Comparison of ENCODE assay signal across 20 cellular contexts in genomic region chr22:32255726-32256125, GRCh38. TPM values are rescaled to one million over a fixed set of nuclear protein-coding genes. Genes with fewer than 3 reads are reported as not detected.
"Had no signal": no experiment of that assay in that cellular context is flagged by ENCODE, and none has a peak within 500 bp of the region (broad histone marks: within the 10 kb centered on the region; RNA-seq: fewer than 3 reads in every experiment).

No MANE protein-coding gene starts in this region.

- DNase-seq: activated CD4-positive, alpha-beta memory T cell treated with anti-CD3 and anti-CD28 coated beads, Interleukin-2, amount 10 ng/mL, durations not matched to agents 7 days and 5 days; activated naive CD8-positive, alpha-beta T cell treated with anti-CD3 and anti-CD28 coated beads, Interleukin-2, amount 10 ng/mL, durations not matched to agents 7 days and 5 days; anterior cingulate cortex; foreskin melanocyte; immature natural killer cell; left cardiac atrium; lower lobe of right lung; midbrain; stimulated activated CD4-positive, alpha-beta T cell treated with anti-CD3 and anti-CD28 coated beads, Interleukin-12 subunit alpha, Interleukin-12 subunit beta, amount 100 ng/mL, for 4 hours; T-helper 1 cell; tibial artery; uterus; WERI-Rb-1 had no signal

- H3K9me3 Mint-ChIP-seq: activated CD4-positive, alpha-beta memory T cell treated with anti-CD3 and anti-CD28 coated beads, Interleukin-2, amount 10 ng/mL, durations not matched to agents 7 days and 5 days; activated naive CD8-positive, alpha-beta T cell treated with anti-CD3 and anti-CD28 coated beads, Interleukin-2, amount 10 ng/mL, durations not matched to agents 7 days and 5 days; immature natural killer cell had no signal

- H3K27ac ChIP-seq: epithelial cell of prostate, lower lobe of right lung, neural progenitor cell, tibial artery, uterus, WERI-Rb-1 had no signal

- H3K4me3 ChIP-seq: lower lobe of right lung, neural progenitor cell, tibial artery, uterus had no signal

- H3K4me1 ChIP-seq: lower lobe of right lung, tibial artery, uterus had no signal

- H2AFZ ChIP-seq: neural progenitor cell had no signal

- H3K9ac ChIP-seq: neural progenitor cell had no signal

- H3K27me3 ChIP-seq: uterus had no signal

- H3K4me3 Mint-ChIP-seq: activated CD4-positive, alpha-beta memory T cell treated with anti-CD3 and anti-CD28 coated beads, Interleukin-2, amount 10 ng/mL, durations not matched to agents 7 days and 5 days; activated naive CD8-positive, alpha-beta T cell treated with anti-CD3 and anti-CD28 coated beads, Interleukin-2, amount 10 ng/mL, durations not matched to agents 7 days and 5 days; immature natural killer cell; neural progenitor cell; stimulated activated memory B cell treated with anti-CD40 and anti-IgM and Interleukin-4, amounts not matched to agents 10 μg/mL and 1 μg/mL and 100 μg/mL, for 72 hours had no signal

- H3K36me3 Mint-ChIP-seq: activated naive CD8-positive, alpha-beta T cell treated with anti-CD3 and anti-CD28 coated beads, Interleukin-2, amount 10 ng/mL, durations not matched to agents 7 days and 5 days; immature natural killer cell; neural progenitor cell; stimulated activated memory B cell treated with anti-CD40 and anti-IgM and Interleukin-4, amounts not matched to agents 10 μg/mL and 1 μg/mL and 100 μg/mL, for 72 hours had no signal

- H3K4me1 Mint-ChIP-seq: immature natural killer cell; neural progenitor cell; stimulated activated memory B cell treated with anti-CD40 and anti-IgM and Interleukin-4, amounts not matched to agents 10 μg/mL and 1 μg/mL and 100 μg/mL, for 72 hours had no signal

- H3K27ac Mint-ChIP-seq: activated CD4-positive, alpha-beta memory T cell treated with anti-CD3 and anti-CD28 coated beads, Interleukin-2, amount 10 ng/mL, durations not matched to agents 7 days and 5 days; activated naive CD8-positive, alpha-beta T cell treated with anti-CD3 and anti-CD28 coated beads, Interleukin-2, amount 10 ng/mL, durations not matched to agents 7 days and 5 days; immature natural killer cell; neural progenitor cell; stimulated activated memory B cell treated with anti-CD40 and anti-IgM and Interleukin-4, amounts not matched to agents 10 μg/mL and 1 μg/mL and 100 μg/mL, for 72 hours had no signal

- H3K36me3 ChIP-seq: lower lobe of right lung, neural progenitor cell, tibial artery, uterus, WERI-Rb-1 had no signal

- H3K9me3 ChIP-seq: lower lobe of right lung, tibial artery, uterus had no signal

- H3K4me2 ChIP-seq: neural progenitor cell had no signal

RNA-seq across cellular contexts. Expression of gene SLC5A4, which starts 0.6 kb away (rescaled TPM):
- total RNA-seq: activated CD4-positive, alpha-beta memory T cell treated with anti-CD3 and anti-CD28 coated beads, Interleukin-2, amount 10 ng/mL, durations not matched to agents 7 days and 5 days; activated naive CD8-positive, alpha-beta T cell treated with anti-CD3 and anti-CD28 coated beads, Interleukin-2, amount 10 ng/mL, durations not matched to agents 7 days and 5 days; fibroblast of lung; myocyte; osteocyte had no signal

RNA-seq across cellular contexts. Expression of gene RFPL2, which starts 50.9 kb away (rescaled TPM):
- total RNA-seq: activated naive CD8-positive, alpha-beta T cell treated with anti-CD3 and anti-CD28 coated beads, Interleukin-2, amount 10 ng/mL, durations not matched to agents 7 days and 5 days; fibroblast of lung; lower lobe of right lung; myocyte; osteocyte; pulmonary artery endothelial cell; uterus had no signal
